13 cellular contexts compared by ENCODE assay signal in the genomic region with DNA sequence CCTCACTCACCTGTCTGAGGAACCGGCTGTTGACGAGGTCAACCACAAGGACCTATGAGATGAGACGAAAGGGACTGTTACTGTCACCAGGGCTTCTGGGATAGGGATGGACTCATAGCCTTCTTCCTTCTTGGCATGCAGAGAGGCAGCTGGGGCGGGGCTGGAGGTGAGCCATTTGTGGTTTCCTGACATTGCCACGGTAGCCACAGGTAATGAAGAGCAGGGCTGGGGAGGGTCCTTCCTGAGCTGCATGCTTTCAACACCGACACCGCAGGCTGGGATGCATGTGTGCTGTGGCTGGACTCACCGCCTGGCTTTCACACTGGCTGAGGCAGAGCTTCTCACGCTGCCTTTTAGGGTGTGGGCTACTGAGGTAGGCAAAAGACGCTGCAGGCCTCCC. TPM values are rescaled to one million over a fixed set of nuclear protein-coding genes. Genes with fewer than 3 reads are reported as not detected.
DNase-seq lines count a peak whose midpoint lies in the region; ATAC-seq and TF ChIP-seq lines count a peak whose summit lies in the region.
"Had no signal": no experiment of that assay in that cellular context is flagged by ENCODE, and none has a peak within 500 bp of the region (broad histone marks: within the 10 kb centered on the region; RNA-seq: fewer than 3 reads in every experiment).

No MANE protein-coding gene starts in this region.

- peak in 1 of 2 donors; percentile 33 for DNase-seq in stimulated activated naive CD8-positive, alpha-beta T cell treated with anti-CD3 and anti-CD28 coated beads, Interleukin-15, amount 100 ng/mL, for 72 hours
- no peak for DNase-seq in stimulated activated naive CD8-positive, alpha-beta T cell treated with anti-CD3 and anti-CD28 coated beads, Interleukin-15, Interleukin-2, amounts not matched to agents 100 U/mL and 50 U/mL, for 24 hours
- peak; percentile 21 for DNase-seq in activated CD8-positive, alpha-beta T cell treated with anti-CD3 and anti-CD28 coated beads, Interleukin-2, amount 10 ng/mL, durations not matched to agents 7 days and 5 days
- peak; percentile 40 for DNase-seq in fibroblast of the aortic adventitia (ENCODE audit: low read depth)
- DNase-seq in NCI-H2081 treated with DMSO at 0.1 percent for 48 hours (lab: John Stamatoyannopoulos, UW) = no peak
- no peak for DNase-seq in NCI-H2196 (lab: John Stamatoyannopoulos, UW; ENCODE audit: unreplicated experiment)
- no peak for DNase-seq in NOMO-1 (lab: John Stamatoyannopoulos, UW; ENCODE audit: unreplicated experiment in 2 of 2)
- DNase-seq: amniotic stem cell; CD4-positive, CD25-positive, alpha-beta regulatory T cell; glutamatergic neuron; MV-4-11; SHP77 had no signal

- no peaks in the 10 kb centered on the region for H3K36me3 Mint-ChIP-seq in activated CD8-positive, alpha-beta T cell treated with anti-CD3 and anti-CD28 coated beads, Interleukin-2, amount 10 ng/mL, durations not matched to agents 7 days and 5 days (ENCODE audit: low read depth)
- H3K36me3 Mint-ChIP-seq: CD4-positive, CD25-positive, alpha-beta regulatory T cell had no signal

- TF ChIP-seq CTCF in fibroblast of the aortic adventitia (IDR thresholded peaks at IDR 0.05; ENCODE audit: insufficient read depth, low read length) = no peak

- H3K9me3 Mint-ChIP-seq in stimulated activated naive CD8-positive, alpha-beta T cell treated with anti-CD3 and anti-CD28 coated beads, Interleukin-15, amount 100 ng/mL, for 72 hours = no peaks in the 10 kb centered on the region
- H3K9me3 Mint-ChIP-seq in activated CD8-positive, alpha-beta T cell treated with anti-CD3 and anti-CD28 coated beads, Interleukin-2, amount 10 ng/mL, durations not matched to agents 7 days and 5 days (ENCODE audit: insufficient read depth) = no peaks in the 10 kb centered on the region
- H3K9me3 Mint-ChIP-seq: CD4-positive, CD25-positive, alpha-beta regulatory T cell had no signal

- no peak overlapping the region for H3K4me3 Mint-ChIP-seq in stimulated activated naive CD8-positive, alpha-beta T cell treated with anti-CD3 and anti-CD28 coated beads, Interleukin-15, amount 100 ng/mL, for 72 hours
- no peak overlapping the region for H3K4me3 Mint-ChIP-seq in activated CD8-positive, alpha-beta T cell treated with anti-CD3 and anti-CD28 coated beads, Interleukin-2, amount 10 ng/mL, durations not matched to agents 7 days and 5 days
- H3K4me3 Mint-ChIP-seq: CD4-positive, CD25-positive, alpha-beta regulatory T cell had no signal

- H3K4me3 ChIP-seq in fibroblast of the aortic adventitia (ENCODE audit: low read depth, low read length) = no peak overlapping the region

- peak; percentile 86 for ATAC-seq in stimulated activated naive CD8-positive, alpha-beta T cell treated with anti-CD3 and anti-CD28 coated beads, Interleukin-15, amount 100 ng/mL, for 72 hours
- ATAC-seq in stimulated activated naive CD8-positive, alpha-beta T cell treated with anti-CD3 and anti-CD28 coated beads, Interleukin-15, Interleukin-2, amounts not matched to agents 100 U/mL and 50 U/mL, for 24 hours = no peak
- ATAC-seq in activated CD8-positive, alpha-beta T cell treated with anti-CD3 and anti-CD28 coated beads, Interleukin-2, amount 10 ng/mL, durations not matched to agents 7 days and 5 days = peak; percentile 44
- ATAC-seq in HG03045 (IDR thresholded peaks at IDR 0.05; ENCODE audit: unreplicated experiment) = no peak

- POLR2A ChIA-PET in activated CD8-positive, alpha-beta T cell treated with anti-CD3 and anti-CD28 coated beads, Interleukin-2, amount 10 ng/mL, durations not matched to agents 7 days and 5 days (lab: Charles Lee) = no interaction called here

- H3K27me3 Mint-ChIP-seq in stimulated activated naive CD8-positive, alpha-beta T cell treated with anti-CD3 and anti-CD28 coated beads, Interleukin-15, amount 100 ng/mL, for 72 hours = peaks cover 13% of the 10 kb centered on the region
- peaks cover 4% of the 10 kb centered on the region for H3K27me3 Mint-ChIP-seq in activated CD8-positive, alpha-beta T cell treated with anti-CD3 and anti-CD28 coated beads, Interleukin-2, amount 10 ng/mL, durations not matched to agents 7 days and 5 days (ENCODE audit: low read depth)

- CTCF ChIA-PET in activated CD8-positive, alpha-beta T cell treated with anti-CD3 and anti-CD28 coated beads, Interleukin-2, amount 10 ng/mL, durations not matched to agents 7 days and 5 days (lab: Charles Lee) = no interaction called here

- H3K27ac Mint-ChIP-seq in stimulated activated naive CD8-positive, alpha-beta T cell treated with anti-CD3 and anti-CD28 coated beads, Interleukin-15, amount 100 ng/mL, for 72 hours = no peak overlapping the region
- no peak overlapping the region for H3K27ac Mint-ChIP-seq in activated CD8-positive, alpha-beta T cell treated with anti-CD3 and anti-CD28 coated beads, Interleukin-2, amount 10 ng/mL, durations not matched to agents 7 days and 5 days
- H3K27ac Mint-ChIP-seq: CD4-positive, CD25-positive, alpha-beta regulatory T cell had no signal

- H3K4me1 Mint-ChIP-seq in stimulated activated naive CD8-positive, alpha-beta T cell treated with anti-CD3 and anti-CD28 coated beads, Interleukin-15, amount 100 ng/mL, for 72 hours = peaks cover 19% of the 10 kb centered on the region
- peaks cover 7% of the 10 kb centered on the region for H3K4me1 Mint-ChIP-seq in activated CD8-positive, alpha-beta T cell treated with anti-CD3 and anti-CD28 coated beads, Interleukin-2, amount 10 ng/mL, durations not matched to agents 7 days and 5 days (ENCODE audit: low read depth)

RNA-seq across cellular contexts. Expression of gene MKRN1, which starts 46.4 kb away (rescaled TPM):
- total RNA-seq in activated CD8-positive, alpha-beta T cell treated with anti-CD3 and anti-CD28 coated beads, Interleukin-2, amount 10 ng/mL, durations not matched to agents 7 days and 5 days = 10 to 100 TPM; 51.5 to 53.9 TPM
- 52.6 and 132 TPM in 2 replicates for total RNA-seq in fibroblast of the aortic adventitia (ENCODE audit: low replicate concordance)

Comparison
In these comparisons a context has a peak if more than half of its experiments do, and no peak if none do; other contexts are left out.
1. ATAC-seq: peak in stimulated activated naive CD8-positive, alpha-beta T cell treated with anti-CD3 and anti-CD28 coated beads, Interleukin-15, amount 100 ng/mL, for 72 hours (single experiment) and activated CD8-positive, alpha-beta T cell treated with anti-CD3 and anti-CD28 coated beads, Interleukin-2, amount 10 ng/mL, durations not matched to agents 7 days and 5 days (single experiment); none in stimulated activated naive CD8-positive, alpha-beta T cell treated with anti-CD3 and anti-CD28 coated beads, Interleukin-15, Interleukin-2, amounts not matched to agents 100 U/mL and 50 U/mL, for 24 hours (single experiment) and HG03045 (single experiment).
2. DNase-seq: peak in activated CD8-positive, alpha-beta T cell treated with anti-CD3 and anti-CD28 coated beads, Interleukin-2, amount 10 ng/mL, durations not matched to agents 7 days and 5 days (single experiment) and fibroblast of the aortic adventitia (single experiment); none in stimulated activated naive CD8-positive, alpha-beta T cell treated with anti-CD3 and anti-CD28 coated beads, Interleukin-15, Interleukin-2, amounts not matched to agents 100 U/mL and 50 U/mL, for 24 hours (single experiment), NCI-H2081 treated with DMSO at 0.1 percent for 48 hours (single experiment), NCI-H2196 (single experiment) and NOMO-1 (0 of 2).